ENCODE assay signal across 1 cellular context in the genomic region with DNA sequence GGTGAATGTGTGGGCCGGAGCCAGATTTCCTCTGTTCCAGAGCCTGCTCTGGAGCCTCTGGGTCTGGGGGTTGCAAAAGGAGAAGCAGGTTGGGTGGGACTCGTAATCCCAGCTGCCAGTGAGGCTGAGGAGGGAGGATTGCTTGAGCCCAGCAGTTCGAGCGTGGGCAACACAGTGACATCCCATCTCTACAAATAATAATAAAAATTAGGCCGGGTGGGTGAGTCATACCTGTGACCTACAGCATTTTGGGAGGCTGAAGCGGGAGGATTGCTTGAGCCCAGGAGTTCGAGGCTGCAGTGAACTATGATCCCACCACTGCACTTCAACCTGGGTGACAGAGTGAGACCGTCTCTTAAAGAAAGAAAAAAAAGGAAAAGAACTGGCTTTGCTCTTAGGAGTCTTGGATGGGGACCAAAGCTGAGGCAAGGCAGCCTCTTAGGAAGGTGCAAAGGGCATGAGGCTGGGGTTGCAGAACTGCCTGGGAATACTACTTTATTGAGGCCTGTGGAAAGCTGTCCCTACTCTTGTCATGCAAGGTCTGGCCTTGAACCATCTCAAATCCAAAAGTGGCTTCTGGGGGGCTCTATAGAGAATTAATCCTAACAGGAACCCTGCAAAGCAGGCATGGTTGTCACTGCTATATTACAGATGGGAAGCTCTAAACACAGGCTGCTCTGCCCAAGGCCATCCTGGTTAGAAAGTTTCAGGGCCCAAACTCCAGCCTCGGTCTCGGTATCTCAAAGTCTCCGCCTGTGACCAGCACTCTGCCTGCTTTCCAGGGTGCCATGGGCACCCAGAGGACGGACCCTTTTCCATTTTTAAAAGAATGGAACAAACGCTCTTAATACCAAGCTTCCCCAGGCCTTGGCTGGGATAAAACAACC.
A peak's percentile ranks its signal among the peaks of the same experiment; 100 is the strongest.
TF ChIP-seq lines count a peak whose summit lies in the region.

No MANE protein-coding gene starts in this region.

TF ChIP-seq in HepG2, 621 proteins besides CTCF, POLR2A, EP300 and RAD21 (continues in another document):
- TF ChIP-seq SRY (CRISPR knock-in tag; IDR thresholded peaks at IDR 0.05) = no peak
- peak; percentile 34; the same call in 1 of the 2 replicates for TF ChIP-seq ZNF558 (CRISPR knock-in tag; IDR thresholded peaks at IDR 0.05; ENCODE audit: borderline replicate concordance)
- TF ChIP-seq ZNF33A (CRISPR knock-in tag; IDR thresholded peaks at IDR 0.05; ENCODE audit: borderline replicate concordance) = no peak
- TF ChIP-seq ZNF878 (CRISPR knock-in tag; IDR thresholded peaks at IDR 0.05) = no peak
- no peak; the same call in 1 of the 2 replicates for TF ChIP-seq ZFY (CRISPR knock-in tag; IDR thresholded peaks at IDR 0.05)
- TF ChIP-seq, protein P1, sequence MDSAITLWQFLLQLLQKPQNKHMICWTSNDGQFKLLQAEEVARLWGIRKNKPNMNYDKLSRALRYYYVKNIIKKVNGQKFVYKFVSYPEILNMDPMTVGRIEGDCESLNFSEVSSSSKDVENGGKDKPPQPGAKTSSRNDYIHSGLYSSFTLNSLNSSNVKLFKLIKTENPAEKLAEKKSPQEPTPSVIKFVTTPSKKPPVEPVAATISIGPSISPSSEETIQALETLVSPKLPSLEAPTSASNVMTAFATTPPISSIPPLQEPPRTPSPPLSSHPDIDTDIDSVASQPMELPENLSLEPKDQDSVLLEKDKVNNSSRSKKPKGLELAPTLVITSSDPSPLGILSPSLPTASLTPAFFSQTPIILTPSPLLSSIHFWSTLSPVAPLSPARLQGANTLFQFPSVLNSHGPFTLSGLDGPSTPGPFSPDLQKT (CRISPR knock-in tag; IDR thresholded peaks at IDR 0.05; ENCODE audit: borderline replicate concordance) = no peak
- TF ChIP-seq, protein P2, sequence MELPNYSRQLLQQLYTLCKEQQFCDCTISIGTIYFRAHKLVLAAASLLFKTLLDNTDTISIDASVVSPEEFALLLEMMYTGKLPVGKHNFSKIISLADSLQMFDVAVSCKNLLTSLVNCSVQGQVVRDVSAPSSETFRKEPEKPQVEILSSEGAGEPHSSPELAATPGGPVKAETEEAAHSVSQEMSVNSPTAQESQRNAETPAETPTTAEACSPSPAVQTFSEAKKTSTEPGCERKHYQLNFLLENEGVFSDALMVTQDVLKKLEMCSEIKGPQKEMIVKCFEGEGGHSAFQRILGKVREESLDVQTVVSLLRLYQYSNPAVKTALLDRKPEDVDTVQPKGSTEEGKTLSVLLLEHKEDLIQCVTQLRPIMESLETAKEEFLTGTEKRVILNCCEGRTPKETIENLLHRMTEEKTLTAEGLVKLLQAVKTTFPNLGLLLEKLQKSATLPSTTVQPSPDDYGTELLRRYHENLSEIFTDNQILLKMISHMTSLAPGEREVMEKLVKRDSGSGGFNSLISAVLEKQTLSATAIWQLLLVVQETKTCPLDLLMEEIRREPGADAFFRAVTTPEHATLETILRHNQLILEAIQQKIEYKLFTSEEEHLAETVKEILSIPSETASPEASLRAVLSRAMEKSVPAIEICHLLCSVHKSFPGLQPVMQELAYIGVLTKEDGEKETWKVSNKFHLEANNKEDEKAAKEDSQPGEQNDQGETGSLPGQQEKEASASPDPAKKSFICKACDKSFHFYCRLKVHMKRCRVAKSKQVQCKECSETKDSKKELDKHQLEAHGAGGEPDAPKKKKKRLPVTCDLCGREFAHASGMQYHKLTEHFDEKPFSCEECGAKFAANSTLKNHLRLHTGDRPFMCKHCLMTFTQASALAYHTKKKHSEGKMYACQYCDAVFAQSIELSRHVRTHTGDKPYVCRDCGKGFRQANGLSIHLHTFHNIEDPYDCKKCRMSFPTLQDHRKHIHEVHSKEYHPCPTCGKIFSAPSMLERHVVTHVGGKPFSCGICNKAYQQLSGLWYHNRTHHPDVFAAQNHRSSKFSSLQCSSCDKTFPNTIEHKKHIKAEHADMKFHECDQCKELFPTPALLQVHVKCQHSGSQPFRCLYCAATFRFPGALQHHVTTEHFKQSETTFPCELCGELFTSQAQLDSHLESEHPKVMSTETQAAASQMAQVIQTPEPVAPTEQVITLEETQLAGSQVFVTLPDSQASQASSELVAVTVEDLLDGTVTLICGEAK (IDR thresholded peaks at IDR 0.05) = no peak
- TF ChIP-seq, protein P2 (CRISPR knock-in tag; IDR thresholded peaks at IDR 0.05) = no peak
- TF ChIP-seq SMARCC2 (IDR thresholded peaks at IDR 0.05) = no peak
- no peak for TF ChIP-seq MAFK (conservative IDR thresholded peaks at IDR 0.05 in 1 of 2, IDR thresholded peaks at IDR 0.05 in 1 of 2; ENCODE audit: low read length in 2 of 2)
- TF ChIP-seq ZNF225 (CRISPR knock-in tag; IDR thresholded peaks at IDR 0.05) = no peak
- TF ChIP-seq, protein P3, sequence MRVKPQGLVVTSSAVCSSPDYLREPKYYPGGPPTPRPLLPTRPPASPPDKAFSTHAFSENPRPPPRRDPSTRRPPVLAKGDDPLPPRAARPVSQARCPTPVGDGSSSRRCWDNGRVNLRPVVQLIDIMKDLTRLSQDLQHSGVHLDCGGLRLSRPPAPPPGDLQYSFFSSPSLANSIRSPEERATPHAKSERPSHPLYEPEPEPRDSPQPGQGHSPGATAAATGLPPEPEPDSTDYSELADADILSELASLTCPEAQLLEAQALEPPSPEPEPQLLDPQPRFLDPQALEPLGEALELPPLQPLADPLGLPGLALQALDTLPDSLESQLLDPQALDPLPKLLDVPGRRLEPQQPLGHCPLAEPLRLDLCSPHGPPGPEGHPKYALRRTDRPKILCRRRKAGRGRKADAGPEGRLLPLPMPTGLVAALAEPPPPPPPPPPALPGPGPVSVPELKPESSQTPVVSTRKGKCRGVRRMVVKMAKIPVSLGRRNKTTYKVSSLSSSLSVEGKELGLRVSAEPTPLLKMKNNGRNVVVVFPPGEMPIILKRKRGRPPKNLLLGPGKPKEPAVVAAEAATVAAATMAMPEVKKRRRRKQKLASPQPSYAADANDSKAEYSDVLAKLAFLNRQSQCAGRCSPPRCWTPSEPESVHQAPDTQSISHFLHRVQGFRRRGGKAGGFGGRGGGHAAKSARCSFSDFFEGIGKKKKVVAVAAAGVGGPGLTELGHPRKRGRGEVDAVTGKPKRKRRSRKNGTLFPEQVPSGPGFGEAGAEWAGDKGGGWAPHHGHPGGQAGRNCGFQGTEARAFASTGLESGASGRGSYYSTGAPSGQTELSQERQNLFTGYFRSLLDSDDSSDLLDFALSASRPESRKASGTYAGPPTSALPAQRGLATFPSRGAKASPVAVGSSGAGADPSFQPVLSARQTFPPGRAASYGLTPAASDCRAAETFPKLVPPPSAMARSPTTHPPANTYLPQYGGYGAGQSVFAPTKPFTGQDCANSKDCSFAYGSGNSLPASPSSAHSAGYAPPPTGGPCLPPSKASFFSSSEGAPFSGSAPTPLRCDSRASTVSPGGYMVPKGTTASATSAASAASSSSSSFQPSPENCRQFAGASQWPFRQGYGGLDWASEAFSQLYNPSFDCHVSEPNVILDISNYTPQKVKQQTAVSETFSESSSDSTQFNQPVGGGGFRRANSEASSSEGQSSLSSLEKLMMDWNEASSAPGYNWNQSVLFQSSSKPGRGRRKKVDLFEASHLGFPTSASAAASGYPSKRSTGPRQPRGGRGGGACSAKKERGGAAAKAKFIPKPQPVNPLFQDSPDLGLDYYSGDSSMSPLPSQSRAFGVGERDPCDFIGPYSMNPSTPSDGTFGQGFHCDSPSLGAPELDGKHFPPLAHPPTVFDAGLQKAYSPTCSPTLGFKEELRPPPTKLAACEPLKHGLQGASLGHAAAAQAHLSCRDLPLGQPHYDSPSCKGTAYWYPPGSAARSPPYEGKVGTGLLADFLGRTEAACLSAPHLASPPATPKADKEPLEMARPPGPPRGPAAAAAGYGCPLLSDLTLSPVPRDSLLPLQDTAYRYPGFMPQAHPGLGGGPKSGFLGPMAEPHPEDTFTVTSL (CRISPR knock-in tag; IDR thresholded peaks at IDR 0.05; ENCODE audit: borderline replicate concordance) = peak; percentile 14; the same call in 1 of the 2 replicates
- TF ChIP-seq GTF3A (CRISPR knock-in tag; conservative IDR thresholded peaks at IDR 0.05) = no peak
- no peak for TF ChIP-seq EEA1 (CRISPR knock-in tag; IDR thresholded peaks at IDR 0.05; ENCODE audit: borderline replicate concordance)
- TF ChIP-seq, protein P4, sequence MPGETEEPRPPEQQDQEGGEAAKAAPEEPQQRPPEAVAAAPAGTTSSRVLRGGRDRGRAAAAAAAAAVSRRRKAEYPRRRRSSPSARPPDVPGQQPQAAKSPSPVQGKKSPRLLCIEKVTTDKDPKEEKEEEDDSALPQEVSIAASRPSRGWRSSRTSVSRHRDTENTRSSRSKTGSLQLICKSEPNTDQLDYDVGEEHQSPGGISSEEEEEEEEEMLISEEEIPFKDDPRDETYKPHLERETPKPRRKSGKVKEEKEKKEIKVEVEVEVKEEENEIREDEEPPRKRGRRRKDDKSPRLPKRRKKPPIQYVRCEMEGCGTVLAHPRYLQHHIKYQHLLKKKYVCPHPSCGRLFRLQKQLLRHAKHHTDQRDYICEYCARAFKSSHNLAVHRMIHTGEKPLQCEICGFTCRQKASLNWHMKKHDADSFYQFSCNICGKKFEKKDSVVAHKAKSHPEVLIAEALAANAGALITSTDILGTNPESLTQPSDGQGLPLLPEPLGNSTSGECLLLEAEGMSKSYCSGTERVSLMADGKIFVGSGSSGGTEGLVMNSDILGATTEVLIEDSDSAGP (CRISPR knock-in tag; IDR thresholded peaks at IDR 0.05; ENCODE audit: borderline replicate concordance) = 0 out of 2 replicates have a peak, but pooled peaks have one; percentile 10
- no peak for TF ChIP-seq HOXA5 (CRISPR knock-in tag; IDR thresholded peaks at IDR 0.05)
- TF ChIP-seq, protein P5, sequence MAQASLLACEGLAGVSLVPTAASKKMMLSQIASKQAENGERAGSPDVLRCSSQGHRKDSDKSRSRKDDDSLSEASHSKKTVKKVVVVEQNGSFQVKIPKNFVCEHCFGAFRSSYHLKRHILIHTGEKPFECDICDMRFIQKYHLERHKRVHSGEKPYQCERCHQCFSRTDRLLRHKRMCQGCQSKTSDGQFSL (CRISPR knock-in tag; IDR thresholded peaks at IDR 0.05) = no peak
- TF ChIP-seq ZNF326 (CRISPR knock-in tag; IDR thresholded peaks at IDR 0.05; ENCODE audit: borderline replicate concordance) = no peak
- no peak for TF ChIP-seq ZNF333 (CRISPR knock-in tag; IDR thresholded peaks at IDR 0.05; ENCODE audit: borderline replicate concordance)
- no peak for TF ChIP-seq ZNF501 (CRISPR knock-in tag; IDR thresholded peaks at IDR 0.05)
- no peak for TF ChIP-seq KDM2A (CRISPR knock-in tag; IDR thresholded peaks at IDR 0.05; ENCODE audit: borderline replicate concordance, low read depth)
- TF ChIP-seq CEBPB (IDR thresholded peaks at IDR 0.05; ENCODE audit: borderline replicate concordance, low read depth, low read length) = no peak
- no peak for TF ChIP-seq EZH2 (conservative IDR thresholded peaks at IDR 0.05; ENCODE audit: low read depth, low read length)
- TF ChIP-seq SMAD1 (CRISPR knock-in tag; IDR thresholded peaks at IDR 0.05; ENCODE audit: borderline replicate concordance, low read depth) = no peak
- TF ChIP-seq, protein P6, sequence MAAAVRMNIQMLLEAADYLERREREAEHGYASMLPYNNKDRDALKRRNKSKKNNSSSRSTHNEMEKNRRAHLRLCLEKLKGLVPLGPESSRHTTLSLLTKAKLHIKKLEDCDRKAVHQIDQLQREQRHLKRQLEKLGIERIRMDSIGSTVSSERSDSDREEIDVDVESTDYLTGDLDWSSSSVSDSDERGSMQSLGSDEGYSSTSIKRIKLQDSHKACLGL (CRISPR knock-in tag; IDR thresholded peaks at IDR 0.05) = no peak
- TF ChIP-seq ZNF589 (CRISPR knock-in tag; conservative IDR thresholded peaks at IDR 0.05) = no peak
- TF ChIP-seq, protein P7, sequence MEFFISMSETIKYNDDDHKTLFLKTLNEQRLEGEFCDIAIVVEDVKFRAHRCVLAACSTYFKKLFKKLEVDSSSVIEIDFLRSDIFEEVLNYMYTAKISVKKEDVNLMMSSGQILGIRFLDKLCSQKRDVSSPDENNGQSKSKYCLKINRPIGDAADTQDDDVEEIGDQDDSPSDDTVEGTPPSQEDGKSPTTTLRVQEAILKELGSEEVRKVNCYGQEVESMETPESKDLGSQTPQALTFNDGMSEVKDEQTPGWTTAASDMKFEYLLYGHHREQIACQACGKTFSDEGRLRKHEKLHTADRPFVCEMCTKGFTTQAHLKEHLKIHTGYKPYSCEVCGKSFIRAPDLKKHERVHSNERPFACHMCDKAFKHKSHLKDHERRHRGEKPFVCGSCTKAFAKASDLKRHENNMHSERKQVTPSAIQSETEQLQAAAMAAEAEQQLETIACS (CRISPR knock-in tag; IDR thresholded peaks at IDR 0.05) = no peak
- TF ChIP-seq SNAPC2 (CRISPR knock-in tag; IDR thresholded peaks at IDR 0.05) = no peak
- no peak for TF ChIP-seq HMGA1 (CRISPR knock-in tag; conservative IDR thresholded peaks at IDR 0.05)
- no peak for TF ChIP-seq SOX5 (CRISPR knock-in tag; IDR thresholded peaks at IDR 0.05; ENCODE audit: borderline replicate concordance)
- no peak for TF ChIP-seq KLF9 (CRISPR knock-in tag; IDR thresholded peaks at IDR 0.05; ENCODE audit: low read depth)
- TF ChIP-seq EED (CRISPR knock-in tag; IDR thresholded peaks at IDR 0.05) = 0 out of 2 replicates have a peak, but pooled peaks have one; percentile 31
- TF ChIP-seq CEBPG (CRISPR knock-in tag; IDR thresholded peaks at IDR 0.05) = no peak
